In the genomic region with DNA sequence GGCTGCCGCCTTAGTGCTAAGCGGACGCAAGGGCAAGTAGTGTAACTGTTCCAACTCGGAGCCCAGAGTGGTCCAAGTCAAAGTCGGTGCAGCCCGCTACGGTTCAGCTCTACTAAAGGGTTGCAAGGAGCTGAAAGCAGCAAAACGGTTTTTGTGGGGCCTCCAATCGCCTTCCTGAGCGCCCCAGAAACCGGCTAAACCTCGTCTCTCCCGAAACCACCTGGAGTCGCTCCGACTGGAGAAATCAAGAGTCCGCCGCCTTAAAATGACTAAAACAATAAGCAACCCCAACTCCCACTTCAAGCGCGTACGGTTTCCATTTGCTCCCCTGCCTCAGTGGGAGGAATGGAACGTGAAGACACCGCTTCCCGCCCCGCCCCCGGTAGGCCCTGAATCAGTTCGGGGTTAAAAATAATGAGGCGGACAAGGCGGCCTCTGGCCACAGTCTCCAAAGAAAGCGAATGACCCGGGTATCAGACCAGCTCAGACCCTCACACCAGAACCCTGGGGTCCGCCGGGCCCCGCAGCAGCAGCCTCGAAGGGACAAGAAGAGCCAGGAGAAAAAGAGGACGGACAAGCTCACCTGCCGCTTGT, we compare ENCODE assay signal across 9 cellular contexts. TPM values are rescaled to one million over a fixed set of nuclear protein-coding genes. Genes with fewer than 3 reads are reported as not detected.
A peak's percentile ranks its signal among the peaks of the same experiment; 100 is the strongest.
DNase-seq lines count a peak whose midpoint lies in the region; ATAC-seq, FAIRE-seq and TF ChIP-seq lines count a peak whose summit lies in the region.
"Had no signal": no experiment of that assay in that cellular context is flagged by ENCODE, and none has a peak within 500 bp of the region (broad histone marks: within the 10 kb centered on the region; RNA-seq: fewer than 3 reads in every experiment).

No MANE protein-coding gene starts in this region.

- H3K36me3 ChIP-seq in DND-41 (ENCODE audit: insufficient read depth, low read length) (peaks cover 5% of the 10 kb centered on the region), SJCRH30 (no peaks in the 10 kb centered on the region; the same call in 1 of the 2 replicates), bronchial epithelial cell (ENCODE audit: control insufficient read depth, insufficient read depth, low read length) (peaks cover 4% of the 10 kb centered on the region)

- H2AFZ ChIP-seq in DND-41 (ENCODE audit: low read depth, low read length), result peak overlapping the region; percentile 98

- no peak for TF ChIP-seq CTCF in DND-41 (IDR thresholded peaks at IDR 0.05; ENCODE audit: borderline replicate concordance, extremely low read depth, low read length, poor library complexity, severe bottlenecking)
- no peak for TF ChIP-seq CTCF in bronchial epithelial cell (IDR thresholded peaks at IDR 0.05; ENCODE audit: insufficient read depth, low read length, severe bottlenecking)

- H3K4me1 ChIP-seq in DND-41 (ENCODE audit: insufficient read depth, low read length), result peaks cover 30% of the 10 kb centered on the region
- H3K4me1 ChIP-seq in SJCRH30, result peaks cover 5% of the 10 kb centered on the region; the same call in 1 of the 2 replicates

- H3K27ac ChIP-seq in DND-41 (ENCODE audit: low read length) (peak overlapping the region; percentile 89), SJCRH30 (peak overlapping the region; percentile 62)

- H3K79me2 ChIP-seq in DND-41 (ENCODE audit: insufficient read depth, low read length), result peaks cover 57% of the 10 kb centered on the region

- peaks cover 9% of the 10 kb centered on the region; the same call in 1 of the 2 replicates for H4K20me1 ChIP-seq in DND-41 (ENCODE audit: insufficient read depth, low read length)

- H3K4me3 ChIP-seq in DND-41 (ENCODE audit: low read depth in 1 of 2, low read length in 2 of 2) (peak overlapping the region; percentile 98 to 99), SJCRH30 (peak overlapping the region; percentile 86), bronchial epithelial cell (ENCODE audit: low read depth, low read length) (peak overlapping the region; percentile 95)

- H3K27me3 ChIP-seq in DND-41 (ENCODE audit: insufficient read depth, low read length, poor library complexity), result no peaks in the 10 kb centered on the region
- no peaks in the 10 kb centered on the region for H3K27me3 ChIP-seq in SJCRH30
- no peaks in the 10 kb centered on the region for H3K27me3 ChIP-seq in bronchial epithelial cell (ENCODE audit: control insufficient read depth, insufficient read depth, low read length)

- ATAC-seq in DND-41 (ENCODE audit: insufficient read depth, low read depth) (peak; percentile 8; the same call in 1 of the 3 replicates), HG02571 (IDR thresholded peaks at IDR 0.05; ENCODE audit: unreplicated experiment) (peak; percentile 1), left lobe of liver (peak; percentile 25)

- no peak for FAIRE-seq in bronchial epithelial cell (lab: Jason Lieb, UNC)
- FAIRE-seq: TTC549 had no signal

- no peaks in the 10 kb centered on the region for H3K9me3 ChIP-seq in DND-41 (ENCODE audit: insufficient read depth, low read length, severe bottlenecking)
- no peaks in the 10 kb centered on the region for H3K9me3 ChIP-seq in SJCRH30 (replicated peaks)

- H3K9ac ChIP-seq in DND-41 (ENCODE audit: low read depth, low read length), result peak overlapping the region; percentile 85

- peak; percentile 46 for DNase-seq in DND-41
- peak; percentile 11 to 44 for DNase-seq in SJCRH30
- DNase-seq in bronchial epithelial cell (ENCODE audit: low read depth), result peak; percentile 60
- DNase-seq in left lobe of liver (ENCODE audit: low spot score), result no peak
- DNase-seq in stimulated activated CD4-positive, alpha-beta T cell treated with anti-CD3 and anti-CD28 coated beads, Interleukin-2, amount 100 ng/mL, for 48 hours, result peak; percentile 44 to 60
- DNase-seq in MV-4-11 (lab: John Stamatoyannopoulos, UW), result no peak
- no peak for DNase-seq in HK-2 (ENCODE audit: unreplicated experiment)

- peak overlapping the region; percentile 79 for H3K4me2 ChIP-seq in DND-41 (ENCODE audit: insufficient read depth, low read length)

RNA-seq across cellular contexts. Expression of a gene that starts 0.4 kb away (rescaled TPM):
- total RNA-seq in SJCRH30 (2014; rRNA removed; shearing (Covaris generic)), result 258 and 277 TPM in 2 replicates
- total RNA-seq in bronchial epithelial cell (220 and 247 TPM in 2 replicates), left lobe of liver (59.0 TPM)

RNA-seq across cellular contexts. Expression of a gene that starts 32.9 kb away (rescaled TPM):
- total RNA-seq in SJCRH30 (2014; rRNA removed; shearing (Covaris generic)), result 12.6 and 13.0 TPM in 2 replicates
- total RNA-seq in bronchial epithelial cell, result 2.6 and 4.1 TPM in 2 replicates
- 14.5 TPM for total RNA-seq in left lobe of liver

RNA-seq across cellular contexts. Expression of a gene that starts 57.5 kb away (rescaled TPM):
- total RNA-seq in SJCRH30 (2014; rRNA removed; shearing (Covaris generic)), result 4.2 and 4.4 TPM in 2 replicates
- total RNA-seq in bronchial epithelial cell (1.1 and 1.5 TPM in 2 replicates), left lobe of liver (0.58 TPM)

Comparison
In these comparisons a context has a peak if more than half of its experiments do, and no peak if none do; other contexts are left out.
1. DNase-seq: peak in DND-41 (single experiment), SJCRH30 (2 of 2), bronchial epithelial cell (single experiment) and stimulated activated CD4-positive, alpha-beta T cell treated with anti-CD3 and anti-CD28 coated beads, Interleukin-2, amount 100 ng/mL, for 48 hours (2 of 2); none in left lobe of liver (single experiment), MV-4-11 (single experiment) and HK-2 (single experiment).
2. Peak in every context shown above with its lines, with median percentiles within 50 percentile points of each other: ATAC-seq and H3K4me3 ChIP-seq.